Comparison of ENCODE assay signal across 12 cellular contexts in the genomic region with DNA sequence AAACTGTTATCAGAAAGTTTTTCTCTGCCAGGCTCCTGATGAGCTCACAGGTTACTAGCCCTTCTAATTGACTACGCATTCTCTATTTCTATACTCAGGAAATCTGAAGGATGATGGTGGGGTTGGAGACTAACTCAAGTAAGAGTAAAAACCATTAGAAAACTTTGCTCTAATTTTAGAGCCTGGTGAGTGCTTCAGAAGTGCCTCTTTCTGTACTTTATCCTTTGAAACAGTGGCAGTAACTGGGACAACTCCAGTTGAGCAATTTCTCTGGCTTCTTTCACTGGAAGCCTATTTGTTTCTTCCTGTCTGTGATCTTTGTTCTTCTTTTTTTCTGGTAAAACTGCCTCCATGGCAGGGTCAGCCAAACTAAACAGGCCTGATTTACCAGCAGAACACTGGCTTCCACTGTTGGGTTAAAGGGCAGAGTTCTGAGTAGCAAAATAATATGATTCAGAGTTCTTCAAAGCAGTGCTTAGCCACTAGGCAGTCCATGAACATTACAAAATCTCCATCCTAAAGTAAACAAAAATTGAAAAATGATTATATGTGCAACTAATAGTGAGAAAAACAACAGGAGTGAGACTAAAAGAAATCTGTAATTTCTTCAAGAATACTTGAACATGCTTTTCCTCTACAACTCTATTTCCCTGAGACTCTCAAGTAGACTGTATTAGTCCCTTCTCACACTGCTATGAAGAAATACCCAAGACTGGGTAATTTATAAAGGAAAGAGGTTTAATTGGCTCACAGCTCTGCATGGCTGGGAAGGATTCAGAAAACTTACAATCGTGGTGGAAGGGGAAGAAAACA.
DNase-seq lines count a peak whose midpoint lies in the region; ATAC-seq, FAIRE-seq and TF ChIP-seq lines count a peak whose summit lies in the region.
"Had no signal": no experiment of that assay in that cellular context is flagged by ENCODE, and none has a peak within 500 bp of the region (broad histone marks: within the 10 kb centered on the region; RNA-seq: fewer than 3 reads in every experiment).

No MANE protein-coding gene starts in this region.

- H3K27ac Mint-ChIP-seq in HFFc6 = peak overlapping the region; percentile 69; the same call in 1 of the 2 replicates
- H3K27ac Mint-ChIP-seq in activated naive CD8-positive, alpha-beta T cell treated with anti-CD3 and anti-CD28 coated beads, Interleukin-2, amount 50 U/mL, for 24 hours = no peak overlapping the region
- H3K27ac Mint-ChIP-seq: CD4-positive, alpha-beta T cell had no signal

- no peaks in the 10 kb centered on the region for H3K36me3 ChIP-seq in small intestine (ENCODE audit: control insufficient read depth in 2 of 2, insufficient read depth in 2 of 2, low read length in 2 of 2)

- H3K9me3 Mint-ChIP-seq in HFFc6 = peaks cover 5% of the 10 kb centered on the region; the same call in 1 of the 2 replicates
- no peaks in the 10 kb centered on the region for H3K9me3 Mint-ChIP-seq in activated naive CD8-positive, alpha-beta T cell treated with anti-CD3 and anti-CD28 coated beads, Interleukin-2, amount 50 U/mL, for 24 hours

- peaks cover 33% of the 10 kb centered on the region for H3K4me1 Mint-ChIP-seq in HFFc6 (ENCODE audit: low read depth)
- H3K4me1 Mint-ChIP-seq in activated naive CD8-positive, alpha-beta T cell treated with anti-CD3 and anti-CD28 coated beads, Interleukin-2, amount 50 U/mL, for 24 hours = no peaks in the 10 kb centered on the region

- H3K9me3 ChIP-seq in small intestine (ENCODE audit: control insufficient read depth, low read depth) = no peaks in the 10 kb centered on the region

- peaks cover 1% of the 10 kb centered on the region; the same call in 1 of the 2 replicates for H3K27me3 Mint-ChIP-seq in HFFc6 (ENCODE audit: insufficient read depth)
- H3K27me3 Mint-ChIP-seq in activated naive CD8-positive, alpha-beta T cell treated with anti-CD3 and anti-CD28 coated beads, Interleukin-2, amount 50 U/mL, for 24 hours = no peaks in the 10 kb centered on the region
- H3K27me3 Mint-ChIP-seq: CD4-positive, alpha-beta T cell had no signal

- peaks cover 9% of the 10 kb centered on the region; the same call in 1 of the 2 replicates for H3K36me3 Mint-ChIP-seq in HFFc6 (ENCODE audit: low read depth)
- H3K36me3 Mint-ChIP-seq in activated naive CD8-positive, alpha-beta T cell treated with anti-CD3 and anti-CD28 coated beads, Interleukin-2, amount 50 U/mL, for 24 hours (ENCODE audit: low read depth) = no peaks in the 10 kb centered on the region

- H3K27me3 ChIP-seq in small intestine (ENCODE audit: control insufficient read depth in 2 of 2, insufficient read depth in 2 of 2, low read length in 2 of 2) = no peaks in the 10 kb centered on the region

- peak overlapping the region; percentile 6; the same call in 1 of the 2 replicates for H3K4me3 Mint-ChIP-seq in HFFc6
- H3K4me3 Mint-ChIP-seq in activated naive CD8-positive, alpha-beta T cell treated with anti-CD3 and anti-CD28 coated beads, Interleukin-2, amount 50 U/mL, for 24 hours = no peak overlapping the region
- H3K4me3 Mint-ChIP-seq: CD4-positive, alpha-beta T cell had no signal

- H3K27ac ChIP-seq in coronary artery (peak overlapping the region; percentile 76 to 87), small intestine (ENCODE audit: low read depth in 1 of 2, low read length in 1 of 2) (peak overlapping the region in 1 of 2 donors; percentile 38)
- H3K27ac ChIP-seq: HL-60 had no signal

- H3K4me1 ChIP-seq in small intestine (ENCODE audit: control insufficient read depth in 2 of 2, insufficient read depth in 1 of 2, low read depth in 1 of 2, low read length in 1 of 2) = peaks cover 0 to 4% of the 10 kb centered on the region in 2 donors

- H3K4me3 ChIP-seq in coronary artery = peak overlapping the region; percentile 14
- no peak overlapping the region for H3K4me3 ChIP-seq in small intestine (ENCODE audit: low read depth in 1 of 2, low read length in 2 of 2)

- DNase-seq in HFFc6 = peak; percentile 3
- DNase-seq in coronary artery (ENCODE audit: low spot score) = peak; percentile 87
- peak; percentile 68 for DNase-seq in left kidney (ENCODE audit: low read depth, low spot score)
- peak; percentile 33 for DNase-seq in small intestine
- DNase-seq in NCI-H82 treated with DMSO at 0.1 percent for 48 hours (lab: John Stamatoyannopoulos, UW; ENCODE audit: unreplicated experiment) = no peak
- DNase-seq in NCI-H2227 treated with DMSO at 0.1 percent for 48 hours (lab: John Stamatoyannopoulos, UW) = no peak
- DNase-seq in activated naive CD8-positive, alpha-beta T cell treated with anti-CD3 and anti-CD28 coated beads, Interleukin-2, amount 50 U/mL, for 24 hours = no peak
- DNase-seq: CD4-positive, alpha-beta T cell; NCI-H2029 had no signal

- TF ChIP-seq CTCF in HFFc6 (IDR thresholded peaks at IDR 0.05) (no peak), coronary artery (IDR thresholded peaks at IDR 0.05) (no peak)

- no peak for FAIRE-seq in small intestine (lab: Jason Lieb, UNC)
- FAIRE-seq: H1 had no signal

- ATAC-seq in HG02798 (IDR thresholded peaks at IDR 0.05; ENCODE audit: poor library complexity, unreplicated experiment) = no peak
- no peak for ATAC-seq in activated naive CD8-positive, alpha-beta T cell treated with anti-CD3 and anti-CD28 coated beads, Interleukin-2, amount 50 U/mL, for 24 hours

- 18 to 21% (median 20%) methylated on average over 2 of the region's 2 CpGs for WGBS in small intestine, 3 donors

Comparison
In these comparisons a context has a peak if more than half of its experiments do, and no peak if none do; other contexts are left out.
1. DNase-seq: peak in HFFc6 (single experiment), coronary artery (single experiment), left kidney (single experiment) and small intestine (single experiment); none in NCI-H82 treated with DMSO at 0.1 percent for 48 hours (single experiment), NCI-H2227 treated with DMSO at 0.1 percent for 48 hours (single experiment) and activated naive CD8-positive, alpha-beta T cell treated with anti-CD3 and anti-CD28 coated beads, Interleukin-2, amount 50 U/mL, for 24 hours (single experiment).